In genomic region chr6:148905111-148905870, GRCh38 we compare ENCODE assay signal across 21 cellular contexts.
DNase-seq lines count a peak whose midpoint lies in the region; ATAC-seq and TF ChIP-seq lines count a peak whose summit lies in the region.
"Had no signal": no experiment of that assay in that cellular context is flagged by ENCODE, and none has a peak within 500 bp of the region (broad histone marks: within the 10 kb centered on the region; RNA-seq: fewer than 3 reads in every experiment).

No MANE protein-coding gene starts in this region.

- TF ChIP-seq CTCF in WTC11 (IDR thresholded peaks at IDR 0.05) (no peak), nephron progenitor cell (IDR thresholded peaks at IDR 0.05) (no peak)

- peaks cover 19% of the 10 kb centered on the region for H3K4me1 Mint-ChIP-seq in WTC11
- no peaks in the 10 kb centered on the region for H3K4me1 Mint-ChIP-seq in nephron progenitor cell

- peak overlapping the region; percentile 29; the same call in 1 of the 2 replicates for H3K27ac Mint-ChIP-seq in WTC11
- H3K27ac Mint-ChIP-seq in nephron progenitor cell, result peak overlapping the region; percentile 85
- H3K27ac Mint-ChIP-seq: CD4-positive, CD25-positive, alpha-beta regulatory T cell had no signal

- POLR2A ChIA-PET in WTC11 (lab: Charles Lee), result no interaction called here

- H3K36me3 Mint-ChIP-seq in WTC11, result peaks cover 8% of the 10 kb centered on the region
- peaks cover 12% of the 10 kb centered on the region for H3K36me3 Mint-ChIP-seq in nephron progenitor cell (ENCODE audit: low read depth)
- H3K36me3 Mint-ChIP-seq: CD4-positive, CD25-positive, alpha-beta regulatory T cell had no signal

- no peak for DNase-seq in Right ventricle myocardium superior
- no peak for DNase-seq in cardiac septum (ENCODE audit: low spot score)
- no peak for DNase-seq in WTC11 (ENCODE audit: low spot score)
- no peak for DNase-seq in nephron progenitor cell
- no peak for DNase-seq in head of caudate nucleus
- no peak for DNase-seq in D341Med (ENCODE audit: low spot score)
- no peak for DNase-seq in activated effector memory CD4-positive, alpha-beta T cell treated with Interleukin-2 at 50 U/mL for 16 hours
- DNase-seq: CD4-positive, CD25-positive, alpha-beta regulatory T cell; GDM1; GOT3; KG1; MG63; NCI-H1105 treated with DMSO at 0.1 percent for 48 hours; NCI-H2029; NCI-H446 treated with DMSO at 0.1 percent for 48 hours; NCI-H526; NCI-H82; NK-92 treated with Interleukin-12 subunit alpha and Interleukin-12 subunit beta, amount 100 ng/mL, for 24 hours; PC-3 had no signal

- H3K9me3 Mint-ChIP-seq in WTC11 (peaks cover 3% of the 10 kb centered on the region), nephron progenitor cell (peaks cover 6% of the 10 kb centered on the region)

- H3K4me3 Mint-ChIP-seq in WTC11, result no peak overlapping the region
- no peak overlapping the region for H3K4me3 Mint-ChIP-seq in nephron progenitor cell
- H3K4me3 Mint-ChIP-seq: CD4-positive, CD25-positive, alpha-beta regulatory T cell had no signal

- CTCF ChIA-PET in WTC11 (lab: Charles Lee), result no interaction called here

- ATAC-seq in Right ventricle myocardium superior (ENCODE audit: poor library complexity) (peak; percentile 36), WTC11 (no peak)
- ATAC-seq: GM12878, HCT116, PC-3 had no signal

- intact Hi-C loops in Right ventricle myocardium superior (cut with DNase I) (no loop called here), cardiac septum (cut with DNase I) (no loop called here), head of caudate nucleus (cut with DNase I) (no loop called here)

- H3K27me3 Mint-ChIP-seq in WTC11 (ENCODE audit: low read depth), result no peaks in the 10 kb centered on the region
- H3K27me3 Mint-ChIP-seq in nephron progenitor cell (ENCODE audit: low read depth, poor library complexity), result no peaks in the 10 kb centered on the region

TF ChIP-seq in WTC11, 78 proteins besides CTCF, POLR2A, EP300 and RAD21:
- TF ChIP-seq, protein P1, sequence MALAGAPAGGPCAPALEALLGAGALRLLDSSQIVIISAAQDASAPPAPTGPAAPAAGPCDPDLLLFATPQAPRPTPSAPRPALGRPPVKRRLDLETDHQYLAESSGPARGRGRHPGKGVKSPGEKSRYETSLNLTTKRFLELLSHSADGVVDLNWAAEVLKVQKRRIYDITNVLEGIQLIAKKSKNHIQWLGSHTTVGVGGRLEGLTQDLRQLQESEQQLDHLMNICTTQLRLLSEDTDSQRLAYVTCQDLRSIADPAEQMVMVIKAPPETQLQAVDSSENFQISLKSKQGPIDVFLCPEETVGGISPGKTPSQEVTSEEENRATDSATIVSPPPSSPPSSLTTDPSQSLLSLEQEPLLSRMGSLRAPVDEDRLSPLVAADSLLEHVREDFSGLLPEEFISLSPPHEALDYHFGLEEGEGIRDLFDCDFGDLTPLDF (CRISPR knock-in tag; IDR thresholded peaks at IDR 0.05), result no peak
- no peak for TF ChIP-seq ZNF532 (CRISPR knock-in tag; IDR thresholded peaks at IDR 0.05; ENCODE audit: borderline replicate concordance)
- TF ChIP-seq RELA (CRISPR knock-in tag; IDR thresholded peaks at IDR 0.05; ENCODE audit: borderline replicate concordance), result no peak
- TF ChIP-seq, protein P2, sequence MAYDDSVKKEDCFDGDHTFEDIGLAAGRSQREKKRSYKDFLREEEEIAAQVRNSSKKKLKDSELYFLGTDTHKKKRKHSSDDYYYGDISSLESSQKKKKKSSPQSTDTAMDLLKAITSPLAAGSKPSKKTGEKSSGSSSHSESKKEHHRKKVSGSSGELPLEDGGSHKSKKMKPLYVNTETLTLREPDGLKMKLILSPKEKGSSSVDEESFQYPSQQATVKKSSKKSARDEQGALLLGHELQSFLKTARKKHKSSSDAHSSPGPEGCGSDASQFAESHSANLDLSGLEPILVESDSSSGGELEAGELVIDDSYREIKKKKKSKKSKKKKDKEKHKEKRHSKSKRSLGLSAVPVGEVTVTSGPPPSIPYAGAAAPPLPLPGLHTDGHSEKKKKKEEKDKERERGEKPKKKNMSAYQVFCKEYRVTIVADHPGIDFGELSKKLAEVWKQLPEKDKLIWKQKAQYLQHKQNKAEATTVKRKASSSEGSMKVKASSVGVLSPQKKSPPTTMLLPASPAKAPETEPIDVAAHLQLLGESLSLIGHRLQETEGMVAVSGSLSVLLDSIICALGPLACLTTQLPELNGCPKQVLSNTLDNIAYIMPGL (CRISPR knock-in tag; IDR thresholded peaks at IDR 0.05), result no peak
- TF ChIP-seq, protein P3, sequence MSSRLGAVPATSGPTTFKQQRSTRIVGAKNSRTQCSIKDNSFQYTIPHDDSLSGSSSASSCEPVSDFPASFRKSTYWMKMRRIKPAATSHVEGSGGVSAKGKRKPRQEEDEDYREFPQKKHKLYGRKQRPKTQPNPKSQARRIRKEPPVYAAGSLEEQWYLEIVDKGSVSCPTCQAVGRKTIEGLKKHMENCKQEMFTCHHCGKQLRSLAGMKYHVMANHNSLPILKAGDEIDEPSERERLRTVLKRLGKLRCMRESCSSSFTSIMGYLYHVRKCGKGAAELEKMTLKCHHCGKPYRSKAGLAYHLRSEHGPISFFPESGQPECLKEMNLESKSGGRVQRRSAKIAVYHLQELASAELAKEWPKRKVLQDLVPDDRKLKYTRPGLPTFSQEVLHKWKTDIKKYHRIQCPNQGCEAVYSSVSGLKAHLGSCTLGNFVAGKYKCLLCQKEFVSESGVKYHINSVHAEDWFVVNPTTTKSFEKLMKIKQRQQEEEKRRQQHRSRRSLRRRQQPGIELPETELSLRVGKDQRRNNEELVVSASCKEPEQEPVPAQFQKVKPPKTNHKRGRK (CRISPR knock-in tag; IDR thresholded peaks at IDR 0.05; ENCODE audit: borderline replicate concordance), result no peak
- TF ChIP-seq MYBL2 (CRISPR knock-in tag; IDR thresholded peaks at IDR 0.05), result no peak
- no peak for TF ChIP-seq ZNF232 (CRISPR knock-in tag; IDR thresholded peaks at IDR 0.05)
